1 cellular context compared by ENCODE assay signal in the genomic region with DNA sequence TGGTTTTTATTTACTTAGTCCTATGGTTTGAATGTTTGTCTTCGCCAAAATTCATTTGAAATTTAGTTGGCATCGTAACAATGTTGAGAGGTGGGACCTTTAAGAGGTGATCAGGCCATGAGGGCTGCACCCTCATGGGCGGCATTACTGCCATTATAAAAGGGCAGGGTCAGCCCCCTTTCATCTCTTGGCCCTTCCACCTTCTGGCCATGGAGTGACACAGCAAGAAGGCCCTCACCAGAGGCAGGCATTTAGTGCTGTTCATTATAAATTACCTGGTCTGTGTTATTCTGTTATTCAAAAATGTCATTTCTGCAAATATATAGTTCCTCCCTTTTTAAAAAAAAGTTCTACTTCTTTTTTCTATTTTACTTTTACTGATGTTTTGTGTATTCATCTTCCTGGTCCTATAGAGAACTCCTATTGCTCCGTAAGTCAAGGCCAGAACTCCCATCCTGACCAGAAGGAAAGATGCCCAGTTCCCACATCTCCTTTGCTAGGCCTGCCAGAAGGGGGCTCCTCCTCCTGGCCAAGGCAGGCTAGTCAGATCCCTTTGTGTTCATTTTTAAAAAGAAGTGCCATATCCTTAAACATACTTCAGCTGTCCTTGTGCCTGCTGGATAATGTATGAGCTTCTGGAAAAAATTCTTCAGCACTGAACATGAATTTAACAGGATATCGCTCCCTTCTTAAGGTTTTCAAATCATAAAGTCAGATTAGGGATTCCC.
TF ChIP-seq lines count a peak whose summit lies in the region.

No MANE protein-coding gene starts in this region.

TF ChIP-seq in GM23338, 12 proteins besides CTCF, POLR2A, EP300 and RAD21 (continued from another document):
- TF ChIP-seq, protein P1, sequence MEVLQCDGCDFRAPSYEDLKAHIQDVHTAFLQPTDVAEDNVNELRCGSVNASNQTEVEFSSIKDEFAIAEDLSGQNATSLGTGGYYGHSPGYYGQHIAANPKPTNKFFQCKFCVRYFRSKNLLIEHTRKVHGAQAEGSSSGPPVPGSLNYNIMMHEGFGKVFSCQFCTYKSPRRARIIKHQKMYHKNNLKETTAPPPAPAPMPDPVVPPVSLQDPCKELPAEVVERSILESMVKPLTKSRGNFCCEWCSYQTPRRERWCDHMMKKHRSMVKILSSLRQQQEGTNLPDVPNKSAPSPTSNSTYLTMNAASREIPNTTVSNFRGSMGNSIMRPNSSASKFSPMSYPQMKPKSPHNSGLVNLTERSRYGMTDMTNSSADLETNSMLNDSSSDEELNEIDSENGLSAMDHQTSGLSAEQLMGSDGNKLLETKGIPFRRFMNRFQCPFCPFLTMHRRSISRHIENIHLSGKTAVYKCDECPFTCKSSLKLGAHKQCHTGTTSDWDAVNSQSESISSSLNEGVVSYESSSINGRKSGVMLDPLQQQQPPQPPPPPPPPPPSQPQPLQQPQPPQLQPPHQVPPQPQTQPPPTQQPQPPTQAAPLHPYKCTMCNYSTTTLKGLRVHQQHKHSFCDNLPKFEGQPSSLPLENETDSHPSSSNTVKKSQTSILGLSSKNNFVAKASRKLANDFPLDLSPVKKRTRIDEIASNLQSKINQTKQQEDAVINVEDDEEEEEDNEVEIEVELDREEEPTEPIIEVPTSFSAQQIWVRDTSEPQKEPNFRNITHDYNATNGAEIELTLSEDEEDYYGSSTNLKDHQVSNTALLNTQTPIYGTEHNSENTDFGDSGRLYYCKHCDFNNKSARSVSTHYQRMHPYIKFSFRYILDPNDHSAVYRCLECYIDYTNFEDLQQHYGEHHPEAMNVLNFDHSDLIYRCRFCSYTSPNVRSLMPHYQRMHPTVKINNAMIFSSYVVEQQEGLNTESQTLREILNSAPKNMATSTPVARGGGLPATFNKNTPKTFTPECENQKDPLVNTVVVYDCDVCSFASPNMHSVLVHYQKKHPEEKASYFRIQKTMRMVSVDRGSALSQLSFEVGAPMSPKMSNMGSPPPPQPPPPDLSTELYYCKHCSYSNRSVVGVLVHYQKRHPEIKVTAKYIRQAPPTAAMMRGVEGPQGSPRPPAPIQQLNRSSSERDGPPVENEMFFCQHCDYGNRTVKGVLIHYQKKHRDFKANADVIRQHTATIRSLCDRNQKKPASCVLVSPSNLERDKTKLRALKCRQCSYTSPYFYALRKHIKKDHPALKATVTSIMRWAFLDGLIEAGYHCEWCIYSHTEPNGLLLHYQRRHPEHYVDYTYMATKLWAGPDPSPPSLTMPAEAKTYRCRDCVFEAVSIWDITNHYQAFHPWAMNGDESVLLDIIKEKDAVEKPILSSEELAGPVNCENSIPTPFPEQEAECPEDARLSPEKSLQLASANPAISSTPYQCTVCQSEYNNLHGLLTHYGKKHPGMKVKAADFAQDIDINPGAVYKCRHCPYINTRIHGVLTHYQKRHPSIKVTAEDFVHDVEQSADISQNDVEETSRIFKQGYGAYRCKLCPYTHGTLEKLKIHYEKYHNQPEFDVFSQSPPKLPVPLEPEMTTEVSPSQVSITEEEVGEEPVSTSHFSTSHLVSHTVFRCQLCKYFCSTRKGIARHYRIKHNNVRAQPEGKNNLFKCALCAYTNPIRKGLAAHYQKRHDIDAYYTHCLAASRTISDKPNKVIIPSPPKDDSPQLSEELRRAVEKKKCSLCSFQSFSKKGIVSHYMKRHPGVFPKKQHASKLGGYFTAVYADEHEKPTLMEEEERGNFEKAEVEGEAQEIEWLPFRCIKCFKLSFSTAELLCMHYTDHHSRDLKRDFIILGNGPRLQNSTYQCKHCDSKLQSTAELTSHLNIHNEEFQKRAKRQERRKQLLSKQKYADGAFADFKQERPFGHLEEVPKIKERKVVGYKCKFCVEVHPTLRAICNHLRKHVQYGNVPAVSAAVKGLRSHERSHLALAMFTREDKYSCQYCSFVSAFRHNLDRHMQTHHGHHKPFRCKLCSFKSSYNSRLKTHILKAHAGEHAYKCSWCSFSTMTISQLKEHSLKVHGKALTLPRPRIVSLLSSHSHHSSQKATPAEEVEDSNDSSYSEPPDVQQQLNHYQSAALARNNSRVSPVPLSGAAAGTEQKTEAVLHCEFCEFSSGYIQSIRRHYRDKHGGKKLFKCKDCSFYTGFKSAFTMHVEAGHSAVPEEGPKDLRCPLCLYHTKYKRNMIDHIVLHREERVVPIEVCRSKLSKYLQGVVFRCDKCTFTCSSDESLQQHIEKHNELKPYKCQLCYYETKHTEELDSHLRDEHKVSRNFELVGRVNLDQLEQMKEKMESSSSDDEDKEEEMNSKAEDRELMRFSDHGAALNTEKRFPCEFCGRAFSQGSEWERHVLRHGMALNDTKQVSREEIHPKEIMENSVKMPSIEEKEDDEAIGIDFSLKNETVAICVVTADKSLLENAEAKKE (CRISPR knock-in tag; IDR thresholded peaks at IDR 0.05) = no peak
- no peak for TF ChIP-seq STAT1 (IDR thresholded peaks at IDR 0.05; ENCODE audit: unreplicated experiment)
- TF ChIP-seq JUNB (IDR thresholded peaks at IDR 0.05; ENCODE audit: unreplicated experiment) = no peak
- TF ChIP-seq, protein P2, sequence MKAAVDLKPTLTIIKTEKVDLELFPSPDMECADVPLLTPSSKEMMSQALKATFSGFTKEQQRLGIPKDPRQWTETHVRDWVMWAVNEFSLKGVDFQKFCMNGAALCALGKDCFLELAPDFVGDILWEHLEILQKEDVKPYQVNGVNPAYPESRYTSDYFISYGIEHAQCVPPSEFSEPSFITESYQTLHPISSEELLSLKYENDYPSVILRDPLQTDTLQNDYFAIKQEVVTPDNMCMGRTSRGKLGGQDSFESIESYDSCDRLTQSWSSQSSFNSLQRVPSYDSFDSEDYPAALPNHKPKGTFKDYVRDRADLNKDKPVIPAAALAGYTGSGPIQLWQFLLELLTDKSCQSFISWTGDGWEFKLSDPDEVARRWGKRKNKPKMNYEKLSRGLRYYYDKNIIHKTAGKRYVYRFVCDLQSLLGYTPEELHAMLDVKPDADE (IDR thresholded peaks at IDR 0.05) = no peak
- TF ChIP-seq ZNF114 (CRISPR knock-in tag; IDR thresholded peaks at IDR 0.05) = no peak
- no peak for TF ChIP-seq POLR2AphosphoS5 (IDR thresholded peaks at IDR 0.05; ENCODE audit: low read depth)
- TF ChIP-seq NANOG (IDR thresholded peaks at IDR 0.05; ENCODE audit: borderline replicate concordance) = no peak
